ENCODE assay signal across 19 cellular contexts in the genomic region with DNA sequence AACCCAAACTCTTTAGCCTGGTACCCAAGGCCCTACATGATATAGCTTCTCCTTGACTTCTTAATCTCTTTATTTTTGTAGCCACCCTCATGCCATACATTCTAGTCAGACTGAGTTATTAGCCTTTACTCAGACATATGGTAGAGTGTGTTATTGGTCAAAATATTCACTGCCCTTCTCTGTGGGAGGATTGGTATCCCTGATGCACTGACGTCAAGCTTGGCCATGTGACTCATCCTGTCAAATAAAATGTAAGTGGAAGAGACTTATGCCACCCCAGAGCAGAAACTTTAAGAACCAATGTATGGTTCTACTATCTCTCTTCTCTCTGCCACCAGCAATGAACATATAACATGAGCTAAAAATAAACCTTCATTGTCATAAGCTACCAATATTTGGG. TPM values are rescaled to one million over a fixed set of nuclear protein-coding genes. Genes with fewer than 3 reads are reported as not detected.
"Had no signal": no experiment of that assay in that cellular context is flagged by ENCODE, and none has a peak within 500 bp of the region (broad histone marks: within the 10 kb centered on the region; RNA-seq: fewer than 3 reads in every experiment).

No MANE protein-coding gene starts in this region.

- ATAC-seq: foreskin keratinocyte, left lung, psoas muscle, upper lobe of right lung, WTC11 had no signal

- H3K4me3 Mint-ChIP-seq: activated CD4-positive, alpha-beta T cell treated with anti-CD3 and anti-CD28 coated beads, Interleukin-2, amount 10 ng/mL, durations not matched to agents 24 days and 14 days; activated naive CD4-positive, alpha-beta T cell treated with anti-CD3 and anti-CD28 coated beads, Interleukin-2, amount 10 ng/mL, durations not matched to agents 7 days and 5 days; brain; memory B cell; nephron progenitor cell; stimulated activated naive CD8-positive, alpha-beta T cell treated with anti-CD3 and anti-CD28 coated beads, Interleukin-15, Interleukin-2, amounts not matched to agents 100 ng/mL and 50 ng/mL, for 24 hours; WTC11 had no signal

- DNase-seq: activated CD4-positive, alpha-beta T cell treated with anti-CD3 and anti-CD28 coated beads, Interleukin-2, amount 10 ng/mL, durations not matched to agents 24 days and 14 days; activated naive CD4-positive, alpha-beta T cell treated with anti-CD3 and anti-CD28 coated beads, Interleukin-2, amount 10 ng/mL, durations not matched to agents 7 days and 5 days; cerebellar nuclear complex; dermis blood vessel endothelial cell; erythroblast; left lung; nephron progenitor cell; psoas muscle; stimulated activated CD4-positive, alpha-beta T cell treated with anti-CD3 and anti-CD28 coated beads, Interleukin-4, amount 100 ng/mL, for 1 hour; stimulated activated CD8-positive, alpha-beta memory T cell treated with anti-CD3 and anti-CD28 coated beads, Interleukin-4, amount 100 ng/mL, for 48 hours; upper lobe of right lung had no signal

- H3K36me3 Mint-ChIP-seq: brain had no signal

- H3K27ac Mint-ChIP-seq: activated CD4-positive, alpha-beta T cell treated with anti-CD3 and anti-CD28 coated beads, Interleukin-2, amount 10 ng/mL, durations not matched to agents 24 days and 14 days; activated naive CD4-positive, alpha-beta T cell treated with anti-CD3 and anti-CD28 coated beads, Interleukin-2, amount 10 ng/mL, durations not matched to agents 7 days and 5 days; activated T-helper 2 cell treated with anti-CD3 and anti-CD28 coated beads, Interferon-gamma antibody, Interleukin-2, Interleukin-4, amounts not matched to agents 10 μg/mL and 5 μg/mL and 100 μg/mL, durations not matched to agents 14 hours and 24 hours and 36 hours; brain; memory B cell; nephron progenitor cell; stimulated activated naive CD8-positive, alpha-beta T cell treated with anti-CD3 and anti-CD28 coated beads, Interleukin-15, Interleukin-2, amounts not matched to agents 100 ng/mL and 50 ng/mL, for 24 hours; WTC11 had no signal

- H3K9me3 Mint-ChIP-seq: stimulated activated naive CD8-positive, alpha-beta T cell treated with anti-CD3 and anti-CD28 coated beads, Interleukin-15, Interleukin-2, amounts not matched to agents 100 ng/mL and 50 ng/mL, for 24 hours had no signal

- H3K4me1 Mint-ChIP-seq: brain, nephron progenitor cell, WTC11 had no signal

RNA-seq across cellular contexts. Expression of gene BEAN1, which starts 12.2 kb away (rescaled TPM):
- total RNA-seq: activated CD4-positive, alpha-beta T cell treated with anti-CD3 and anti-CD28 coated beads, Interleukin-2, amount 10 ng/mL, durations not matched to agents 24 days and 14 days; activated CD8-positive, alpha-beta memory T cell treated with anti-CD3 and anti-CD28 coated beads for 36 hours; activated T-helper 2 cell treated with anti-CD3 and anti-CD28 coated beads, Interferon-gamma antibody, Interleukin-2, Interleukin-4, amounts not matched to agents 10 μg/mL and 5 μg/mL and 100 μg/mL, durations not matched to agents 14 hours and 24 hours and 36 hours; psoas muscle; T-helper 1 cell treated with Interleukin-12 subunit alpha and Interleukin-12 subunit beta and Interleukin-4 antibody, amounts not matched to agents 30 ng/mL and 1 ng/mL, for 36 hours; WTC11 had no signal

RNA-seq across cellular contexts. Expression of gene CDH5, which starts 48.4 kb away (rescaled TPM):
- total RNA-seq: activated CD4-positive, alpha-beta T cell treated with anti-CD3 and anti-CD28 coated beads, Interleukin-2, amount 10 ng/mL, durations not matched to agents 24 days and 14 days; activated CD8-positive, alpha-beta memory T cell treated with anti-CD3 and anti-CD28 coated beads for 36 hours; activated T-helper 2 cell treated with anti-CD3 and anti-CD28 coated beads, Interferon-gamma antibody, Interleukin-2, Interleukin-4, amounts not matched to agents 10 μg/mL and 5 μg/mL and 100 μg/mL, durations not matched to agents 14 hours and 24 hours and 36 hours; T-helper 1 cell treated with Interleukin-12 subunit alpha and Interleukin-12 subunit beta and Interleukin-4 antibody, amounts not matched to agents 30 ng/mL and 1 ng/mL, for 36 hours had no signal
